Comparison of ENCODE assay signal across 1 cellular context in genomic region chr9:1052908-1053590, GRCh38.
TF ChIP-seq lines count a peak whose summit lies in the region.

No MANE protein-coding gene starts in this region.

TF ChIP-seq in H1, 55 proteins besides CTCF, POLR2A, EP300 and RAD21:
- TF ChIP-seq JUND (IDR thresholded peaks at IDR 0.05; ENCODE audit: low read length), result no peak
- no peak for TF ChIP-seq NANOG (IDR thresholded peaks at IDR 0.05; ENCODE audit: insufficient read depth, low read depth, low read length, poor library complexity, severe bottlenecking)
